Comparison of ENCODE assay signal across 25 cellular contexts in the genomic region with DNA sequence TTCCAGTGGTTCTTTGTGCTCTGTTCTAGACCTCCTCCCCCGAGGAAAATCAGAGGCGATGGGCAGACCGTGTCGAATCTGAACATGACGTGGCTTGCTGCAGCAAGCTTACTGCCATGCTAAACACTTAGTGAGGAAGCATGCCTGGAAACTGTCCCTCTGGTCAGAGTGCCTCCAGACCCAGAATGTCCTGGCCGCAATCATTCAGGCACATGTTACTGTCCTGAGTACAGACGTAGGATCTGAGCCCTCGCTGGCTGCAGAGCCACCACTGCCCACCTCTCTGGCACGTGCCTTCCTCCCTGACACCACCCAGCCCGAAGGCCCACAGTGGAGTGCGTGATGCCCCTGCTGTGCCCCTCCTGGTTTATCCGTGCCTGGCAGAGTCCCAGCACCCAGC.
A peak's percentile ranks its signal among the peaks of the same experiment; 100 is the strongest.
DNase-seq lines count a peak whose midpoint lies in the region; ATAC-seq, FAIRE-seq and TF ChIP-seq lines count a peak whose summit lies in the region.
"Had no signal": no experiment of that assay in that cellular context is flagged by ENCODE, and none has a peak within 500 bp of the region (broad histone marks: within the 10 kb centered on the region; RNA-seq: fewer than 3 reads in every experiment).

No MANE protein-coding gene starts in this region.

- H4K20me1 ChIP-seq in GM23338 (replicated peaks; ENCODE audit: insufficient read depth) (no peaks in the 10 kb centered on the region), keratinocyte (ENCODE audit: control insufficient read depth, extremely low read depth, insufficient read depth, low read length) (no peaks in the 10 kb centered on the region)

- H3K9me3 ChIP-seq in keratinocyte (ENCODE audit: control insufficient read depth, low read depth, low read length) (no peaks in the 10 kb centered on the region), T-helper 17 cell (ENCODE audit: control insufficient read depth, low read length, poor library complexity, severe bottlenecking) (no peaks in the 10 kb centered on the region), WERI-Rb-1 (ENCODE audit: severe bottlenecking) (no peaks in the 10 kb centered on the region)
- H3K9me3 ChIP-seq: gastroesophageal sphincter, tibial nerve had no signal

- TF ChIP-seq CTCF in AG10803 (conservative IDR thresholded peaks at IDR 0.05; ENCODE audit: low read length), result no peak
- TF ChIP-seq CTCF in GM23338 (conservative IDR thresholded peaks at IDR 0.05; ENCODE audit: low read depth in 2 of 2), result no peak
- TF ChIP-seq CTCF in astrocyte of the spinal cord (IDR thresholded peaks at IDR 0.05; ENCODE audit: low read depth, low read length), result no peak
- no peak for TF ChIP-seq CTCF in keratinocyte (optimal IDR thresholded peaks at IDR 0.05 in 1 of 3, IDR thresholded peaks at IDR 0.05 in 1 of 3, conservative IDR thresholded peaks at IDR 0.05 in 1 of 3; ENCODE audit: extremely low read depth in 1 of 3, insufficient read depth in 2 of 3, low read length in 3 of 3)
- TF ChIP-seq CTCF in WERI-Rb-1 (IDR thresholded peaks at IDR 0.05; ENCODE audit: low read depth, low read length), result no peak

- H3K9me2 ChIP-seq in GM23338 (ENCODE audit: insufficient read depth), result peaks cover 16% of the 10 kb centered on the region

- H3K9me3 Mint-ChIP-seq in GM23338, result no peaks in the 10 kb centered on the region; the same call in 1 of the 3 replicates
- H3K9me3 Mint-ChIP-seq: CD4-positive, alpha-beta T cell; nephron; WTC11 had no signal

- H3K79me2 ChIP-seq in GM23338 (replicated peaks; ENCODE audit: insufficient read depth) (no peaks in the 10 kb centered on the region), keratinocyte (ENCODE audit: control insufficient read depth, insufficient read depth, low read length) (no peaks in the 10 kb centered on the region)

- H3K4me3 ChIP-seq in AG10803 (ENCODE audit: low read length) (no peak overlapping the region), GM23338 (no peak overlapping the region), astrocyte of the spinal cord (ENCODE audit: low read depth, low read length) (no peak overlapping the region), keratinocyte (ENCODE audit: control insufficient read depth in 2 of 3, extremely low read depth in 1 of 3, insufficient read depth in 2 of 3, low read depth in 1 of 3, low read length in 3 of 3) (no peak overlapping the region), WERI-Rb-1 (ENCODE audit: low read depth, low read length) (no peak overlapping the region)
- H3K4me3 ChIP-seq: dorsolateral prefrontal cortex, gastroesophageal sphincter, SK-N-MC, tibial nerve had no signal

- 0 out of 2 replicates have a peak overlapping the region, but pooled peaks have one; percentile 23 for H3K27ac Mint-ChIP-seq in GM23338
- no peak overlapping the region for H3K27ac Mint-ChIP-seq in T-helper 17 cell
- H3K27ac Mint-ChIP-seq: CD4-positive, alpha-beta T cell; nephron; WTC11 had no signal

- H3K27ac ChIP-seq in GM23338 (ENCODE audit: low read depth) (no peak overlapping the region), keratinocyte (ENCODE audit: control insufficient read depth, insufficient read depth, low read length) (no peak overlapping the region), WERI-Rb-1 (no peak overlapping the region)
- H3K27ac ChIP-seq: gastroesophageal sphincter, SK-N-MC, tibial nerve had no signal

- H3K4me1 Mint-ChIP-seq in GM23338 (peaks cover 40% of the 10 kb centered on the region), T-helper 17 cell (peaks cover 2% of the 10 kb centered on the region)

- H3K27me3 ChIP-seq in GM23338 (ENCODE audit: insufficient read depth) (no peaks in the 10 kb centered on the region), keratinocyte (ENCODE audit: control insufficient read depth, extremely low read depth, insufficient read depth, low read length) (no peaks in the 10 kb centered on the region), WERI-Rb-1 (ENCODE audit: insufficient read depth, low read depth, severe bottlenecking) (no peaks in the 10 kb centered on the region)
- H3K27me3 ChIP-seq: dorsolateral prefrontal cortex, gastroesophageal sphincter, tibial nerve had no signal

- peaks cover 6% of the 10 kb centered on the region; the same call in 2 of the 3 replicates for H3K36me3 Mint-ChIP-seq in GM23338 (ENCODE audit: low read depth)
- no peaks in the 10 kb centered on the region for H3K36me3 Mint-ChIP-seq in T-helper 17 cell (ENCODE audit: low read depth)

- no peak overlapping the region for H3K4me2 ChIP-seq in GM23338
- no peak overlapping the region for H3K4me2 ChIP-seq in keratinocyte (ENCODE audit: control insufficient read depth, extremely low read depth, insufficient read depth, low read depth, low read length)

- in situ Hi-C loops in astrocyte of the spinal cord (cut with HindIII; ENCODE audit: low sequenced_read_pairs), result no loop called here

- ATAC-seq in GM23338 (no peak), GM18858 (IDR thresholded peaks at IDR 0.05; ENCODE audit: unreplicated experiment) (no peak), GM18517 (IDR thresholded peaks at IDR 0.05; ENCODE audit: unreplicated experiment) (no peak), T-helper 17 cell (no peak)
- ATAC-seq: gastroesophageal sphincter; HepG2; stimulated activated naive CD8-positive, alpha-beta T cell treated with anti-CD3 and anti-CD28 coated beads, Interleukin-15, Interleukin-2, amounts not matched to agents 100 U/mL and 50 U/mL, for 24 hours; WTC11 had no signal

- peaks cover 24% of the 10 kb centered on the region for H3K4me1 ChIP-seq in GM23338 (ENCODE audit: insufficient read depth)
- peaks cover 10% of the 10 kb centered on the region for H3K4me1 ChIP-seq in keratinocyte (ENCODE audit: control insufficient read depth, extremely low read depth, insufficient read depth, low read length)
- H3K4me1 ChIP-seq: gastroesophageal sphincter, tibial nerve had no signal

- DNase-seq in AG10803 (ENCODE audit: low read depth) (peak; percentile 8), GM23338 (ENCODE audit: low spot score) (no peak), astrocyte of the spinal cord (ENCODE audit: low read depth, low spot score) (peak; percentile 77), keratinocyte (ENCODE audit: low read depth, low spot score) (no peak), T-helper 17 cell (no peak), WERI-Rb-1 (no peak)
- DNase-seq: activated CD4-positive, alpha-beta T cell treated with anti-CD3 and anti-CD28 coated beads, Interleukin-2, amount 50 U/mL, for 4 hours; amniotic stem cell; CD4-positive, alpha-beta T cell; central memory CD4-positive, alpha-beta T cell; dorsolateral prefrontal cortex; erythroblast; NCI-H1417 treated with DMSO at 0.1 percent for 48 hours; NCI-H2107; NCI-H774; stimulated activated CD4-positive, alpha-beta T cell treated with anti-CD3 and anti-CD28 coated beads, Interleukin-2, amount 100 ng/mL, for 48 hours; stimulated activated naive CD8-positive, alpha-beta T cell treated with anti-CD3 and anti-CD28 coated beads, Interleukin-15, Interleukin-2, amounts not matched to agents 100 U/mL and 50 U/mL, for 24 hours had no signal

- H3K4me3 Mint-ChIP-seq in GM23338 (no peak overlapping the region), T-helper 17 cell (no peak overlapping the region)
- H3K4me3 Mint-ChIP-seq: CD4-positive, alpha-beta T cell; nephron; WTC11 had no signal

- H3K27me3 Mint-ChIP-seq in GM23338 (ENCODE audit: insufficient read depth, low read depth, poor library complexity) (peaks cover 10% of the 10 kb centered on the region), T-helper 17 cell (peaks cover 45% of the 10 kb centered on the region)
- H3K27me3 Mint-ChIP-seq: CD4-positive, alpha-beta T cell had no signal

- no peaks in the 10 kb centered on the region for H3K9me1 ChIP-seq in keratinocyte (ENCODE audit: control insufficient read depth, extremely low read depth, insufficient read depth, low read length)

- no peak for FAIRE-seq in keratinocyte (lab: Jason Lieb, UNC)
- FAIRE-seq: HepG2 had no signal

- H3K36me3 ChIP-seq in GM23338 (ENCODE audit: insufficient read depth), result no peaks in the 10 kb centered on the region
- H3K36me3 ChIP-seq in keratinocyte (ENCODE audit: control insufficient read depth in 2 of 2, extremely low read depth in 1 of 2, insufficient read depth in 2 of 2, low read length in 2 of 2), result no peaks in the 10 kb centered on the region
- H3K36me3 ChIP-seq in WERI-Rb-1, result no peaks in the 10 kb centered on the region; the same call in 1 of the 2 replicates
- H3K36me3 ChIP-seq: gastroesophageal sphincter, tibial nerve had no signal

- H2AFZ ChIP-seq in GM23338 (no peak overlapping the region), keratinocyte (ENCODE audit: control insufficient read depth, low read length) (peak overlapping the region; percentile 33)

- H3F3A ChIP-seq in GM23338 (replicated peaks; ENCODE audit: low read depth), result no peaks in the 10 kb centered on the region

- dilution Hi-C loops in keratinocyte (cut with MboI; ENCODE audit: extremely low pct_ligation_motif_present, low sequenced_read_pairs), result no loop called here

- H3K9ac ChIP-seq in keratinocyte (ENCODE audit: control insufficient read depth, extremely low read depth, insufficient read depth, low read length), result no peak overlapping the region

Comparison
In these comparisons a context has a peak if more than half of its experiments do, and no peak if none do; other contexts are left out.
1. DNase-seq: peak in AG10803 (single experiment) and astrocyte of the spinal cord (single experiment); none in GM23338 (single experiment), keratinocyte (single experiment), T-helper 17 cell (0 of 3) and WERI-Rb-1 (single experiment).